Comparison of ENCODE assay signal across 19 cellular contexts in the genomic region with DNA sequence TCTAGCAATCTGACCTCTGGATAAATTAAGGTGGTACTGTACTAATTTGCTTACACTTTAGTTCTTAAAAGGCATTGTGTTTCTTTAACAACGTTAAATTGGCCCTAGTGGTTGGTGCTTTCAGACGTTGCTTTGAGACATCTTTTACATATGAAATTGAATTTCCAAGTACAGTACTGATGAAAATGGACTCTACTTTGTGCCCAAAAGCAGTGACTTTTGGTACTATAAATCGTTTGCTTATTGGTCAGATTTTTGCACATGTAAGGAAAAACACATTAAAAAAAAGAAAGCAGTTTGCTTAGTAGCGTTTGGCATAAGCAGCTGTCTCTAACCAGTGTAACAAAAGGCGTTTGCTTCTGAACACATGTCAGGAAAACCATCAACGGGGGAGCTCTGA.
DNase-seq lines count a peak whose midpoint lies in the region; ATAC-seq lines count a peak whose summit lies in the region.
"Had no signal": no experiment of that assay in that cellular context is flagged by ENCODE, and none has a peak within 500 bp of the region (broad histone marks: within the 10 kb centered on the region; RNA-seq: fewer than 3 reads in every experiment).

No MANE protein-coding gene starts in this region.

- H3K9me3 ChIP-seq in endocrine pancreas (ENCODE audit: control insufficient read depth, low read length), result no peaks in the 10 kb centered on the region
- H3K9me3 ChIP-seq in CD4-positive, alpha-beta memory T cell (ENCODE audit: control insufficient read depth in 1 of 2, low read length in 2 of 2), result no peaks in the 10 kb centered on the region
- H3K9me3 ChIP-seq: right atrium auricular region, suprapubic skin had no signal

- H3K27me3 Mint-ChIP-seq in CD4-positive, alpha-beta memory T cell, result no peaks in the 10 kb centered on the region
- H3K27me3 Mint-ChIP-seq: central memory CD8-positive, alpha-beta T cell had no signal

- H3K9ac ChIP-seq in endocrine pancreas (ENCODE audit: control insufficient read depth, insufficient read depth, low read length), result no peak overlapping the region

- no peak overlapping the region for H3K27ac ChIP-seq in CD4-positive, alpha-beta memory T cell (ENCODE audit: low read depth, low read length)
- H3K27ac ChIP-seq: right atrium auricular region, suprapubic skin had no signal

- intact Hi-C loops in CD4-positive, alpha-beta memory T cell (cut with micrococcal nuclease), result no loop called here

- CTCF ChIA-PET in CD4-positive, alpha-beta memory T cell (lab: Charles Lee; ENCODE audit: partially characterized antibody), result interaction anchor here (1.1 kb wide), 1 partner anchor 21 kb away, joined by 3 read pairs; no protein-coding TSS in a partner anchor

- H3K36me3 ChIP-seq in endocrine pancreas (ENCODE audit: control insufficient read depth, insufficient read depth, low read length), result no peaks in the 10 kb centered on the region
- H3K36me3 ChIP-seq in CD4-positive, alpha-beta memory T cell (ENCODE audit: insufficient read depth, low read length), result no peaks in the 10 kb centered on the region
- H3K36me3 ChIP-seq: right atrium auricular region had no signal

- H3K4me1 Mint-ChIP-seq in CD4-positive, alpha-beta memory T cell, result no peaks in the 10 kb centered on the region
- H3K4me1 Mint-ChIP-seq: central memory CD8-positive, alpha-beta T cell; naive thymus-derived CD8-positive, alpha-beta T cell had no signal

- H3K4me3 ChIP-seq in endocrine pancreas (ENCODE audit: control insufficient read depth, insufficient read depth, low read length), result peak overlapping the region; percentile 83
- no peak overlapping the region for H3K4me3 ChIP-seq in CD4-positive, alpha-beta memory T cell (ENCODE audit: low read length in 2 of 2)
- H3K4me3 ChIP-seq: K562, right atrium auricular region, suprapubic skin had no signal

- H3K4me1 ChIP-seq in endocrine pancreas (ENCODE audit: control insufficient read depth, insufficient read depth, low read length), result peaks cover 18% of the 10 kb centered on the region
- no peaks in the 10 kb centered on the region for H3K4me1 ChIP-seq in CD4-positive, alpha-beta memory T cell (ENCODE audit: insufficient read depth, low read length)
- H3K4me1 ChIP-seq: right atrium auricular region, suprapubic skin had no signal

- DNase-seq in NCI-H1436 (lab: John Stamatoyannopoulos, UW) (peak; percentile 87), NCI-H345 (lab: John Stamatoyannopoulos, UW) (peak; percentile 74), retina (peak; percentile 44)
- no peak for DNase-seq in stimulated activated CD4-positive, alpha-beta T cell treated with anti-CD3 and anti-CD28 coated beads, Interleukin-2, amount 100 ng/mL, for 24 hours
- DNase-seq in CD4-positive, alpha-beta memory T cell, result no peak
- DNase-seq: activated CD4-positive, alpha-beta T cell treated with anti-CD3 and anti-CD28 coated beads, Interleukin-2, amount 50 U/mL, for 48 hours; left ventricle myocardium superior; naive thymus-derived CD8-positive, alpha-beta T cell; NCI-H187 treated with DMSO at 0.1 percent for 48 hours; OCI-M1 had no signal

- H3K9me3 Mint-ChIP-seq in CD4-positive, alpha-beta memory T cell, result peaks cover 0 to 1% (median 0%) of the 10 kb centered on the region in 8 donors
- H3K9me3 Mint-ChIP-seq: activated T-helper 1 cell treated with anti-CD3 and anti-CD28 coated beads, Interleukin-12 subunit alpha, Interleukin-12 subunit beta, Interleukin-2, Interleukin-4 antibody, amounts not matched to agents 30 ng/mL and 10 ng/mL and 1 ng/mL, durations not matched to agents 14 hours and 24 hours and 36 hours; central memory CD8-positive, alpha-beta T cell; naive thymus-derived CD8-positive, alpha-beta T cell had no signal

- H3K36me3 Mint-ChIP-seq in CD4-positive, alpha-beta memory T cell, result peaks cover 0 to 6% of the 10 kb centered on the region in 2 donors
- H3K36me3 Mint-ChIP-seq: naive thymus-derived CD8-positive, alpha-beta T cell had no signal

- ATAC-seq in GM19397 (IDR thresholded peaks at IDR 0.05; ENCODE audit: unreplicated experiment) (no peak), HG02840 (IDR thresholded peaks at IDR 0.05; ENCODE audit: low FRiP score, unreplicated experiment) (no peak)
- ATAC-seq: K562; left ventricle myocardium superior; naive thymus-derived CD8-positive, alpha-beta T cell; SK-N-SH treated with all-trans-retinoic acid at 6 μM for 48 hours had no signal

- no peak overlapping the region for H3K27ac Mint-ChIP-seq in CD4-positive, alpha-beta memory T cell
- H3K27ac Mint-ChIP-seq: activated T-helper 1 cell treated with anti-CD3 and anti-CD28 coated beads, Interleukin-12 subunit alpha, Interleukin-12 subunit beta, Interleukin-2, Interleukin-4 antibody, amounts not matched to agents 30 ng/mL and 10 ng/mL and 1 ng/mL, durations not matched to agents 14 hours and 24 hours and 36 hours; naive thymus-derived CD8-positive, alpha-beta T cell had no signal

- no peak overlapping the region for H3K4me3 Mint-ChIP-seq in CD4-positive, alpha-beta memory T cell
- H3K4me3 Mint-ChIP-seq: activated T-helper 1 cell treated with anti-CD3 and anti-CD28 coated beads, Interleukin-12 subunit alpha, Interleukin-12 subunit beta, Interleukin-2, Interleukin-4 antibody, amounts not matched to agents 30 ng/mL and 10 ng/mL and 1 ng/mL, durations not matched to agents 14 hours and 24 hours and 36 hours; central memory CD8-positive, alpha-beta T cell; naive thymus-derived CD8-positive, alpha-beta T cell had no signal

- no peaks in the 10 kb centered on the region for H3K27me3 ChIP-seq in endocrine pancreas (ENCODE audit: control insufficient read depth, insufficient read depth, low read length)
- no peaks in the 10 kb centered on the region for H3K27me3 ChIP-seq in CD4-positive, alpha-beta memory T cell (ENCODE audit: insufficient read depth, low read length)
- H3K27me3 ChIP-seq: right atrium auricular region, suprapubic skin had no signal

- POLR2A ChIA-PET in CD4-positive, alpha-beta memory T cell (lab: Charles Lee; ENCODE audit: partially characterized antibody), result no interaction called here

Comparison
In these comparisons a context has a peak if more than half of its experiments do, and no peak if none do; other contexts are left out.
1. DNase-seq: peak in NCI-H1436 (single experiment), NCI-H345 (single experiment) and retina (single experiment); none in stimulated activated CD4-positive, alpha-beta T cell treated with anti-CD3 and anti-CD28 coated beads, Interleukin-2, amount 100 ng/mL, for 24 hours (0 of 2) and CD4-positive, alpha-beta memory T cell (0 of 5).